9 cellular contexts compared by ENCODE assay signal in the genomic region with DNA sequence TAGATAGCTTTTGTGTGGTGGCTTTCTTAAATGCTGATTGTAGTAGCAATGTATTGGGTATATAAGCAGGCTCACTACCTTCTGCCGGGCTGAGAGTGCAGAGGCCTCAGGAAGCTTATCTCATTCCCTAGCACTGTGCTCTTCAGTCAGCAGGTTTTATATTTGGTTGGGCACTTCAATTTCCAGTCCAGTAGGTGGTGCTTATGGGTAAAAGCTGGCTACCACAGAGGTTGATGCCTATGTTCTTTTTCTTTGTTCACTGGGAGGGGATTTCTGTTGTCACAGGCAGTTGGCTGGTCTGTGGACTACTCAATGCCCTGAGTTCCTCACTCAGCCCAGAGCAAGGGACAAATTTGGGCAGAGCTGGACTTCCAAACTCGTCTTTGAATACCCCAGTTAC. TPM values are rescaled to one million over a fixed set of nuclear protein-coding genes. Genes with fewer than 3 reads are reported as not detected.
DNase-seq lines count a peak whose midpoint lies in the region; ATAC-seq and TF ChIP-seq lines count a peak whose summit lies in the region.
"Had no signal": no experiment of that assay in that cellular context is flagged by ENCODE, and none has a peak within 500 bp of the region (broad histone marks: within the 10 kb centered on the region; RNA-seq: fewer than 3 reads in every experiment).

No MANE protein-coding gene starts in this region.

- TF ChIP-seq POLR2A in suprapubic skin (IDR thresholded peaks at IDR 0.05) = no peak

- DNase-seq in GM10266 (ENCODE audit: extremely low spot score) (peak; percentile 8), WERI-Rb-1 (no peak), lung microvascular endothelial cell (ENCODE audit: low read depth in 2 of 2) (peak; percentile 58 to 74), occipital lobe (lab: John Stamatoyannopoulos, UW) (no peak), head of caudate nucleus (no peak), suprapubic skin (ENCODE audit: low spot score in 2 of 2) (no peak)
- DNase-seq in NK-92 treated with Interleukin-12 subunit alpha and Interleukin-12 subunit beta, amount 100 ng/mL, for 24 hours (lab: John Stamatoyannopoulos, UW) = no peak
- DNase-seq: upper lobe of left lung had no signal

- 84% methylated on average over 2 of the region's 2 CpGs for WGBS in suprapubic skin

- intact Hi-C loops in head of caudate nucleus (cut with DNase I) = no loop called here

- TF ChIP-seq CTCF in GM10266 (IDR thresholded peaks at IDR 0.05; ENCODE audit: control insufficient read depth, insufficient read depth, low read depth, missing control alignments) (peak; percentile 21), WERI-Rb-1 (IDR thresholded peaks at IDR 0.05; ENCODE audit: low read depth, low read length) (0 out of 2 replicates have a peak, but pooled peaks have one; percentile 17), suprapubic skin (IDR thresholded peaks at IDR 0.05) (no peak)

- H3K27me3 ChIP-seq in WERI-Rb-1 (ENCODE audit: insufficient read depth, low read depth, severe bottlenecking) (no peaks in the 10 kb centered on the region), suprapubic skin (no peaks in the 10 kb centered on the region)
- H3K27me3 ChIP-seq: upper lobe of left lung had no signal

- H3K27ac ChIP-seq in WERI-Rb-1 (no peak overlapping the region), suprapubic skin (no peak overlapping the region)
- H3K27ac ChIP-seq: upper lobe of left lung had no signal

- H3K4me3 ChIP-seq in WERI-Rb-1 (ENCODE audit: low read depth, low read length) (no peak overlapping the region), suprapubic skin (no peak overlapping the region)
- H3K4me3 ChIP-seq: upper lobe of left lung had no signal

- peaks cover 10% of the 10 kb centered on the region for H3K9me3 ChIP-seq in WERI-Rb-1 (ENCODE audit: severe bottlenecking)
- H3K9me3 ChIP-seq in suprapubic skin = peaks cover 3% of the 10 kb centered on the region

- no peaks in the 10 kb centered on the region for H3K4me1 ChIP-seq in suprapubic skin
- H3K4me1 ChIP-seq: upper lobe of left lung had no signal

- H3K36me3 ChIP-seq in WERI-Rb-1 (no peaks in the 10 kb centered on the region), suprapubic skin (no peaks in the 10 kb centered on the region)
- H3K36me3 ChIP-seq: upper lobe of left lung had no signal

- TF ChIP-seq EP300 in suprapubic skin (IDR thresholded peaks at IDR 0.05) = no peak

- ATAC-seq in HG02798 (IDR thresholded peaks at IDR 0.05; ENCODE audit: poor library complexity, unreplicated experiment) = peak; percentile 62

RNA-seq across cellular contexts. Expression of gene GLIPR1, which starts 43.0 kb away (rescaled TPM):
- total RNA-seq in lung microvascular endothelial cell (0.60 and 1.3 TPM in 2 replicates), occipital lobe (2.8 TPM), suprapubic skin (1 to 10 TPM; 1.8 to 6.7 (median 4.4) TPM)

RNA-seq across cellular contexts. Expression of gene GLIPR1L2, which starts 46.7 kb away (rescaled TPM):
- 0.20 and 0.22 TPM in 2 replicates for total RNA-seq in lung microvascular endothelial cell
- total RNA-seq in occipital lobe = 2.3 TPM
- total RNA-seq in suprapubic skin = 1 to 10 TPM in 3 of 4 donors, under 1 TPM in 1; 0.60 to 3.1 (median 2.3) TPM

Comparison
In these comparisons a context has a peak if more than half of its experiments do, and no peak if none do; other contexts are left out.
1. DNase-seq: peak in GM10266 (single experiment) and lung microvascular endothelial cell (2 of 2); none in WERI-Rb-1 (single experiment), occipital lobe (single experiment), NK-92 treated with Interleukin-12 subunit alpha and Interleukin-12 subunit beta, amount 100 ng/mL, for 24 hours (single experiment), head of caudate nucleus (0 of 42) and suprapubic skin (0 of 2).
2. CTCF ChIP-seq: peak in GM10266 (single experiment) and WERI-Rb-1 (single experiment); none in suprapubic skin (0 of 2).